Comparison of ENCODE assay signal across 1 cellular context in genomic region chr16:87086575-87086974, GRCh38.
A peak's percentile ranks its signal among the peaks of the same experiment; 100 is the strongest.
TF ChIP-seq lines count a peak whose summit lies in the region.

No MANE protein-coding gene starts in this region.

TF ChIP-seq in GM23338, 12 proteins besides CTCF, POLR2A, EP300 and RAD21 (continued from another document):
- TF ChIP-seq, protein P1, sequence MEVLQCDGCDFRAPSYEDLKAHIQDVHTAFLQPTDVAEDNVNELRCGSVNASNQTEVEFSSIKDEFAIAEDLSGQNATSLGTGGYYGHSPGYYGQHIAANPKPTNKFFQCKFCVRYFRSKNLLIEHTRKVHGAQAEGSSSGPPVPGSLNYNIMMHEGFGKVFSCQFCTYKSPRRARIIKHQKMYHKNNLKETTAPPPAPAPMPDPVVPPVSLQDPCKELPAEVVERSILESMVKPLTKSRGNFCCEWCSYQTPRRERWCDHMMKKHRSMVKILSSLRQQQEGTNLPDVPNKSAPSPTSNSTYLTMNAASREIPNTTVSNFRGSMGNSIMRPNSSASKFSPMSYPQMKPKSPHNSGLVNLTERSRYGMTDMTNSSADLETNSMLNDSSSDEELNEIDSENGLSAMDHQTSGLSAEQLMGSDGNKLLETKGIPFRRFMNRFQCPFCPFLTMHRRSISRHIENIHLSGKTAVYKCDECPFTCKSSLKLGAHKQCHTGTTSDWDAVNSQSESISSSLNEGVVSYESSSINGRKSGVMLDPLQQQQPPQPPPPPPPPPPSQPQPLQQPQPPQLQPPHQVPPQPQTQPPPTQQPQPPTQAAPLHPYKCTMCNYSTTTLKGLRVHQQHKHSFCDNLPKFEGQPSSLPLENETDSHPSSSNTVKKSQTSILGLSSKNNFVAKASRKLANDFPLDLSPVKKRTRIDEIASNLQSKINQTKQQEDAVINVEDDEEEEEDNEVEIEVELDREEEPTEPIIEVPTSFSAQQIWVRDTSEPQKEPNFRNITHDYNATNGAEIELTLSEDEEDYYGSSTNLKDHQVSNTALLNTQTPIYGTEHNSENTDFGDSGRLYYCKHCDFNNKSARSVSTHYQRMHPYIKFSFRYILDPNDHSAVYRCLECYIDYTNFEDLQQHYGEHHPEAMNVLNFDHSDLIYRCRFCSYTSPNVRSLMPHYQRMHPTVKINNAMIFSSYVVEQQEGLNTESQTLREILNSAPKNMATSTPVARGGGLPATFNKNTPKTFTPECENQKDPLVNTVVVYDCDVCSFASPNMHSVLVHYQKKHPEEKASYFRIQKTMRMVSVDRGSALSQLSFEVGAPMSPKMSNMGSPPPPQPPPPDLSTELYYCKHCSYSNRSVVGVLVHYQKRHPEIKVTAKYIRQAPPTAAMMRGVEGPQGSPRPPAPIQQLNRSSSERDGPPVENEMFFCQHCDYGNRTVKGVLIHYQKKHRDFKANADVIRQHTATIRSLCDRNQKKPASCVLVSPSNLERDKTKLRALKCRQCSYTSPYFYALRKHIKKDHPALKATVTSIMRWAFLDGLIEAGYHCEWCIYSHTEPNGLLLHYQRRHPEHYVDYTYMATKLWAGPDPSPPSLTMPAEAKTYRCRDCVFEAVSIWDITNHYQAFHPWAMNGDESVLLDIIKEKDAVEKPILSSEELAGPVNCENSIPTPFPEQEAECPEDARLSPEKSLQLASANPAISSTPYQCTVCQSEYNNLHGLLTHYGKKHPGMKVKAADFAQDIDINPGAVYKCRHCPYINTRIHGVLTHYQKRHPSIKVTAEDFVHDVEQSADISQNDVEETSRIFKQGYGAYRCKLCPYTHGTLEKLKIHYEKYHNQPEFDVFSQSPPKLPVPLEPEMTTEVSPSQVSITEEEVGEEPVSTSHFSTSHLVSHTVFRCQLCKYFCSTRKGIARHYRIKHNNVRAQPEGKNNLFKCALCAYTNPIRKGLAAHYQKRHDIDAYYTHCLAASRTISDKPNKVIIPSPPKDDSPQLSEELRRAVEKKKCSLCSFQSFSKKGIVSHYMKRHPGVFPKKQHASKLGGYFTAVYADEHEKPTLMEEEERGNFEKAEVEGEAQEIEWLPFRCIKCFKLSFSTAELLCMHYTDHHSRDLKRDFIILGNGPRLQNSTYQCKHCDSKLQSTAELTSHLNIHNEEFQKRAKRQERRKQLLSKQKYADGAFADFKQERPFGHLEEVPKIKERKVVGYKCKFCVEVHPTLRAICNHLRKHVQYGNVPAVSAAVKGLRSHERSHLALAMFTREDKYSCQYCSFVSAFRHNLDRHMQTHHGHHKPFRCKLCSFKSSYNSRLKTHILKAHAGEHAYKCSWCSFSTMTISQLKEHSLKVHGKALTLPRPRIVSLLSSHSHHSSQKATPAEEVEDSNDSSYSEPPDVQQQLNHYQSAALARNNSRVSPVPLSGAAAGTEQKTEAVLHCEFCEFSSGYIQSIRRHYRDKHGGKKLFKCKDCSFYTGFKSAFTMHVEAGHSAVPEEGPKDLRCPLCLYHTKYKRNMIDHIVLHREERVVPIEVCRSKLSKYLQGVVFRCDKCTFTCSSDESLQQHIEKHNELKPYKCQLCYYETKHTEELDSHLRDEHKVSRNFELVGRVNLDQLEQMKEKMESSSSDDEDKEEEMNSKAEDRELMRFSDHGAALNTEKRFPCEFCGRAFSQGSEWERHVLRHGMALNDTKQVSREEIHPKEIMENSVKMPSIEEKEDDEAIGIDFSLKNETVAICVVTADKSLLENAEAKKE (CRISPR knock-in tag; IDR thresholded peaks at IDR 0.05) = no peak
- peak; percentile 82 for TF ChIP-seq JUNB (IDR thresholded peaks at IDR 0.05; ENCODE audit: unreplicated experiment)
